27 cellular contexts compared by ENCODE assay signal in genomic region chr20:62147125-62147524, GRCh38.
"Had no signal": no experiment of that assay in that cellular context is flagged by ENCODE, and none has a peak within 500 bp of the region (broad histone marks: within the 10 kb centered on the region; RNA-seq: fewer than 3 reads in every experiment).

No MANE protein-coding gene starts in this region.

- DNase-seq: activated B cell treated with CpG ODN at 0.5 μM for 24 hours; activated CD4-positive, alpha-beta T cell treated with anti-CD3 and anti-CD28 coated beads for 4 hours; activated CD4-positive, alpha-beta T cell treated with anti-CD3 and anti-CD28 coated beads, Interleukin-2, amount 50 U/mL, for 48 hours; activated CD8-positive, alpha-beta memory T cell treated with anti-CD3 and anti-CD28 coated beads, Interleukin-2, amount 50 U/mL, for 48 hours; activated naive CD4-positive, alpha-beta T cell treated with Interleukin-2 at 50 U/mL for 16 hours; activated naive CD8-positive, alpha-beta T cell treated with anti-CD3 and anti-CD28 coated beads for 36 hours; activated T-cell treated with anti-CD3 and anti-CD28 coated beads, Interleukin-2, amount 50 U/mL, for 4 hours; amniotic stem cell; effector CD8-positive, alpha-beta T cell; foreskin keratinocyte; glutamatergic neuron; immature natural killer cell; naive thymus-derived CD8-positive, alpha-beta T cell; ovary; right cardiac atrium; stimulated activated CD4-positive, alpha-beta T cell treated with anti-CD3 and anti-CD28 coated beads, Interleukin-12 subunit alpha, Interleukin-12 subunit beta, amount 100 ng/mL, for 4 hours; stimulated activated CD4-positive, alpha-beta T cell treated with anti-CD3 and anti-CD28 coated beads, Interleukin-4, amount 100 ng/mL, for 4 hours; stimulated activated naive CD8-positive, alpha-beta T cell treated with anti-CD3 and anti-CD28 coated beads, Interleukin-15, amount 100 ng/mL, for 72 hours; T-helper 9 cell; uterus had no signal

- H3K27me3 Mint-ChIP-seq: activated B cell treated with CpG ODN at 0.5 μM for 24 hours; activated naive CD8-positive, alpha-beta T cell treated with anti-CD3 and anti-CD28 coated beads for 36 hours; naive thymus-derived CD8-positive, alpha-beta T cell; stimulated activated naive CD8-positive, alpha-beta T cell treated with anti-CD3 and anti-CD28 coated beads, Interleukin-15, amount 100 ng/mL, for 72 hours had no signal

- H3K4me2 ChIP-seq: hepatocyte had no signal

- H3K36me3 ChIP-seq: breast epithelium, neutrophil, ovary, uterus had no signal

- H3K36me3 Mint-ChIP-seq: immature natural killer cell had no signal

- H3K9me3 Mint-ChIP-seq: activated B cell treated with CpG ODN at 0.5 μM for 24 hours; activated naive CD8-positive, alpha-beta T cell treated with anti-CD3 and anti-CD28 coated beads for 36 hours; activated T-cell treated with anti-CD3 and anti-CD28 coated beads, Interleukin-2, amount 50 U/mL, for 4 hours; activated T-helper 2 cell treated with anti-CD3 and anti-CD28 coated beads, Interferon-gamma antibody, Interleukin-2, Interleukin-4, amounts not matched to agents 10 μg/mL and 5 μg/mL and 100 μg/mL, durations not matched to agents 14 hours and 24 hours and 36 hours; mesothelial cell of epicardium; naive thymus-derived CD8-positive, alpha-beta T cell had no signal

- H3K27ac Mint-ChIP-seq: activated B cell treated with CpG ODN at 0.5 μM for 24 hours; activated naive CD8-positive, alpha-beta T cell treated with anti-CD3 and anti-CD28 coated beads for 36 hours; activated T-helper 2 cell treated with anti-CD3 and anti-CD28 coated beads, Interferon-gamma antibody, Interleukin-2, Interleukin-4, amounts not matched to agents 10 μg/mL and 5 μg/mL and 100 μg/mL, durations not matched to agents 14 hours and 24 hours and 36 hours; immature natural killer cell; mesothelial cell of epicardium had no signal

- H3K4me3 ChIP-seq: breast epithelium, hepatocyte, lung, ovary, tibial nerve, uterus had no signal

- H3K27ac ChIP-seq: breast epithelium, foreskin keratinocyte, hepatocyte, neutrophil, ovary, tibial nerve, uterus had no signal

- H2AFZ ChIP-seq: hepatocyte had no signal

- H3K4me3 Mint-ChIP-seq: activated B cell treated with CpG ODN at 0.5 μM for 24 hours; activated naive CD8-positive, alpha-beta T cell treated with anti-CD3 and anti-CD28 coated beads for 36 hours; activated T-cell treated with anti-CD3 and anti-CD28 coated beads, Interleukin-2, amount 50 U/mL, for 4 hours; immature natural killer cell; mesothelial cell of epicardium; stimulated activated naive CD8-positive, alpha-beta T cell treated with anti-CD3 and anti-CD28 coated beads, Interleukin-15, amount 100 ng/mL, for 72 hours had no signal

- ATAC-seq: activated T-cell treated with anti-CD3 and anti-CD28 coated beads, Interleukin-2, amount 50 U/mL, for 4 hours; foreskin keratinocyte; naive thymus-derived CD8-positive, alpha-beta T cell; right cardiac atrium; stimulated activated naive CD8-positive, alpha-beta T cell treated with anti-CD3 and anti-CD28 coated beads, Interleukin-15, amount 100 ng/mL, for 72 hours had no signal

- H3K27me3 ChIP-seq: breast epithelium, foreskin keratinocyte, hepatocyte, ovary, tibial nerve, uterus had no signal

- H3K9me3 ChIP-seq: breast epithelium, neutrophil, ovary, tibial nerve, uterus had no signal
